Comparison of ENCODE assay signal across 8 cellular contexts in the genomic region with DNA sequence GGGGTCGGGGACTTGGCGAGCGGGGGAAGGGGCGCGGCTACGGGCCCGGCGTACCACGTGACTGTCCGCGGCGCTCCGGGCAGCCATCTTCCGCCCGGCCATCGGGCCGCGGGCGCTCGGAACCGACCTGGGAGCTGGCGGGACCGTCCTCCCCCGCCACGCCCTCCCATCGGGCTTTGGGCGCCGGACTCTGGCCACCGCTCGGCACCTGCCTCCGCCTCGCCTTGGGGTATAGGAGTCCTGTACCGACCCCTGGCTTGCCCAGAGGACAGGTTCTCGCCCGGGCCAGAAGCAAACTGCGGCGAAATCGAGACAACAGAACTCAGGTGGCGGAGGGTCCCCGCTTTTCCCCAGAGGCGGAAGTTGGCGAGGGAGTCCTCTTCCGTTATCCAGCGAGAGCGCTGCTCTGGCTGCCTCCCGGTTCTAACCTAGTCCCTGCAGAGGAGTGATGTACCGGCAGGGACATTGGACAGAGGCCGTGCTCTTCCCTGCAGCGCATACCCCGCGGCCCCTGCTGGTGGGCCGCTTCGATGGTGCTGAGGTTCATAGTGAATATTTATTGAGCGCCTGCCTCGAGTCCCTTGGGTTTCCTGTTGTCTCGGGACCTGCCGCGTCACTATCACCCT. TPM values are rescaled to one million over a fixed set of nuclear protein-coding genes. Genes with fewer than 3 reads are reported as not detected.
DNase-seq lines count a peak whose midpoint lies in the region; ATAC-seq and TF ChIP-seq lines count a peak whose summit lies in the region.

No MANE protein-coding gene starts in this region.

- 0 out of 3 replicates have a peak, but pooled peaks have one; percentile 13 for ATAC-seq in DND-41 (ENCODE audit: insufficient read depth, low read depth)
- peak; percentile 31 for ATAC-seq in GM21367 (IDR thresholded peaks at IDR 0.05; ENCODE audit: unreplicated experiment)
- ATAC-seq in natural killer cell treated with Interleukin-12 subunit alpha and Interleukin-12 subunit beta and Interleukin-15 and Interleukin-18, amount 100 ng/mL, for 72 hours: peak; percentile 74 to 80

- H3K9me3 ChIP-seq in DND-41 (ENCODE audit: insufficient read depth, low read length, severe bottlenecking) (no peaks in the 10 kb centered on the region), Peyer's patch (no peaks in the 10 kb centered on the region)

- H3K27ac ChIP-seq in DND-41 (ENCODE audit: low read length) (no peak overlapping the region), Peyer's patch (peak overlapping the region; percentile 96 to 99 (median 98)), temporal lobe (ENCODE audit: low read depth, low read length) (peak overlapping the region; percentile 99)

- peak overlapping the region; percentile 86 for H3K4me3 Mint-ChIP-seq in natural killer cell treated with Interleukin-12 subunit alpha and Interleukin-12 subunit beta and Interleukin-15 and Interleukin-18, amount 100 ng/mL, for 72 hours

- TF ChIP-seq CTCF in DND-41 (IDR thresholded peaks at IDR 0.05; ENCODE audit: borderline replicate concordance, extremely low read depth, low read length, poor library complexity, severe bottlenecking): no peak
- TF ChIP-seq CTCF in Peyer's patch (IDR thresholded peaks at IDR 0.05): peak; percentile 41 to 68 (median 60)
- peak; percentile 68 for TF ChIP-seq CTCF in fibroblast of pulmonary artery (IDR thresholded peaks at IDR 0.05; ENCODE audit: low read length, missing control alignments)

- H3K36me3 Mint-ChIP-seq in natural killer cell treated with Interleukin-12 subunit alpha and Interleukin-12 subunit beta and Interleukin-15 and Interleukin-18, amount 100 ng/mL, for 72 hours: no peaks in the 10 kb centered on the region

- H3K4me3 ChIP-seq in DND-41 (ENCODE audit: low read depth in 1 of 2, low read length in 2 of 2): no peak overlapping the region
- peak overlapping the region; percentile 82 to 96 (median 92) for H3K4me3 ChIP-seq in Peyer's patch
- H3K4me3 ChIP-seq in fibroblast of pulmonary artery (replicated peaks; ENCODE audit: low read depth, low read length): peak overlapping the region; percentile 81

- peak overlapping the region; percentile 89 to 93 for H3K27ac Mint-ChIP-seq in natural killer cell treated with Interleukin-12 subunit alpha and Interleukin-12 subunit beta and Interleukin-15 and Interleukin-18, amount 100 ng/mL, for 72 hours

- DNase-seq in DND-41 (peak; percentile 11), HT-29 (ENCODE audit: low spot score) (peak; percentile 78), Peyer's patch (peak; percentile 78 to 94 (median 88)), fibroblast of pulmonary artery (ENCODE audit: low read depth) (peak; percentile 64)
- peak; percentile 46 for DNase-seq in activated T-helper 9 cell treated with anti-CD3 and anti-CD28 coated beads, Interleukin-2, amount 50 U/mL, for 16 hours (ENCODE audit: low read depth)
- DNase-seq in natural killer cell treated with Interleukin-12 subunit alpha and Interleukin-12 subunit beta and Interleukin-15 and Interleukin-18, amount 100 ng/mL, for 72 hours (ENCODE audit: low spot score): peak; percentile 70

- no peak overlapping the region for H2AFZ ChIP-seq in DND-41 (ENCODE audit: low read depth, low read length)

- H3K4me1 ChIP-seq in DND-41 (ENCODE audit: insufficient read depth, low read length) (no peaks in the 10 kb centered on the region), Peyer's patch (peaks cover 0 to 18% (median 2%) of the 10 kb centered on the region in 4 donors)

- H3K79me2 ChIP-seq in DND-41 (ENCODE audit: insufficient read depth, low read length): no peaks in the 10 kb centered on the region

- H3K36me3 ChIP-seq in DND-41 (ENCODE audit: insufficient read depth, low read length): no peaks in the 10 kb centered on the region
- no peaks in the 10 kb centered on the region for H3K36me3 ChIP-seq in Peyer's patch

- peak in 1 of 2 donors; percentile 65 for TF ChIP-seq POLR2A in Peyer's patch (IDR thresholded peaks at IDR 0.05)

- H3K27me3 Mint-ChIP-seq in natural killer cell treated with Interleukin-12 subunit alpha and Interleukin-12 subunit beta and Interleukin-15 and Interleukin-18, amount 100 ng/mL, for 72 hours: no peaks in the 10 kb centered on the region

- H3K9ac ChIP-seq in DND-41 (ENCODE audit: low read depth, low read length): no peak overlapping the region

- H3K27me3 ChIP-seq in DND-41 (ENCODE audit: insufficient read depth, low read length, poor library complexity) (peaks cover 37% of the 10 kb centered on the region), Peyer's patch (no peaks in the 10 kb centered on the region)

- no peaks in the 10 kb centered on the region for H3K9me3 Mint-ChIP-seq in natural killer cell treated with Interleukin-12 subunit alpha and Interleukin-12 subunit beta and Interleukin-15 and Interleukin-18, amount 100 ng/mL, for 72 hours

- H3K4me1 Mint-ChIP-seq in natural killer cell treated with Interleukin-12 subunit alpha and Interleukin-12 subunit beta and Interleukin-15 and Interleukin-18, amount 100 ng/mL, for 72 hours (ENCODE audit: low read depth in 2 of 2): peaks cover 31 to 32% of the 10 kb centered on the region in 2 donors

- H4K20me1 ChIP-seq in DND-41 (ENCODE audit: insufficient read depth, low read length): no peaks in the 10 kb centered on the region

- no peak overlapping the region for H3K4me2 ChIP-seq in DND-41 (ENCODE audit: insufficient read depth, low read length)

RNA-seq across cellular contexts. Expression of a gene that starts 1.2 kb away (rescaled TPM):
- total RNA-seq in HT-29 (2014; rRNA removed; shearing (Covaris generic)): 13.0 and 23.2 TPM in 2 replicates
- total RNA-seq in Peyer's patch (100 to 1,000 TPM in 1 of 4 donors, 10 to 100 TPM in 3; 73.4 to 117 (median 88.4) TPM), temporal lobe (26.6 TPM)
- total RNA-seq in natural killer cell treated with Interleukin-12 subunit alpha and Interleukin-12 subunit beta and Interleukin-15 and Interleukin-18, amount 100 ng/mL, for 72 hours: 10 to 100 TPM; 31.6 to 49.0 TPM

Comparison
In these comparisons a context has a peak if more than half of its experiments do, and no peak if none do; other contexts are left out.
1. ATAC-seq: peak in every context shown above with its lines; median percentile 77 in natural killer cell treated with Interleukin-12 subunit alpha and Interleukin-12 subunit beta and Interleukin-15 and Interleukin-18, amount 100 ng/mL, for 72 hours; 31 in GM21367; 13 in DND-41.
2. DNase-seq: peak in every context shown above with its lines; median percentile 88 in Peyer's patch; 78 in HT-29; 70 in natural killer cell treated with Interleukin-12 subunit alpha and Interleukin-12 subunit beta and Interleukin-15 and Interleukin-18, amount 100 ng/mL, for 72 hours; 64 in fibroblast of pulmonary artery; 46 in activated T-helper 9 cell treated with anti-CD3 and anti-CD28 coated beads, Interleukin-2, amount 50 U/mL, for 16 hours; 11 in DND-41.
3. H3K4me3 ChIP-seq: peak in Peyer's patch (4 of 4) and fibroblast of pulmonary artery (single experiment); none in DND-41 (0 of 2).